Comparison of ENCODE assay signal across 9 cellular contexts in the genomic region with DNA sequence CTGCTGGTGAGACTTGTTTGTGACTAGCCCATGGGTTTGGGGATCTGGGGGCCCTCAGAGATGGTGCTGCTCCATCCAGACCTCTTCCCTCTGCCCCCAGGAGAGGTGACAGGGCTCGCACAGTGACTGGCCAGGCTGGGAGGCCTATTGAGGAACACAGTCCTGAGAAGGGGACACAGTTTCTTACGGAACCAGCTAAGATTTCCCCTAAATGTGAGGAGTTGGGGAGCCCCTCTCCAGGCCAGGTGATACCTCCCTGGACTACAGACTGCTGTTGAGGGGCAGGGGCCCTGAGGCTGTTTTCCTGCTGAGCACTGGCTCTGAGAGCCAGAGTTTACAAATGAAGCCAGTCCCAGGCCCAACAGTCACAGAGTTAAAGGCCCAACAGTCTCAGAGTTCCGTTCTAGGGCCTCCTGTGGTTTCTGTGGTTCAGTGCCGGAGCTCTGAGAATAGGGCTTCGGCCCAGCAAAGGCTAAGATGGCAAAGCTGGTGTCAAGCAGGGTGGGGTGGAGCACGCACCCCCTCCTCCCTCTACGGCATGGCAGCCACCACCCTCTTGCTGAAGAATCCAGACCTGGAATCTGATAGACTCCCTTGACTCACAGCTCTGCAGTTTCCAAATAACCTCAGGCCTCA. TPM values are rescaled to one million over a fixed set of nuclear protein-coding genes. Genes with fewer than 3 reads are reported as not detected.
DNase-seq lines count a peak whose midpoint lies in the region; ATAC-seq, FAIRE-seq and TF ChIP-seq lines count a peak whose summit lies in the region.
"Had no signal": no experiment of that assay in that cellular context is flagged by ENCODE, and none has a peak within 500 bp of the region (broad histone marks: within the 10 kb centered on the region; RNA-seq: fewer than 3 reads in every experiment).

No MANE protein-coding gene starts in this region.

- H3K27me3 Mint-ChIP-seq in activated CD8-positive, alpha-beta T cell treated with anti-CD3 and anti-CD28 coated beads for 36 hours, result no peaks in the 10 kb centered on the region
- no peaks in the 10 kb centered on the region for H3K27me3 Mint-ChIP-seq in natural killer cell treated with Interleukin-12 subunit alpha and Interleukin-12 subunit beta and Interleukin-15 and Interleukin-18, amount 100 ng/mL, for 72 hours

- no peak for TF ChIP-seq CTCF in activated CD8-positive, alpha-beta T cell treated with anti-CD3 and anti-CD28 coated beads for 36 hours (IDR thresholded peaks at IDR 0.05)

- H3K4me3 Mint-ChIP-seq in activated CD8-positive, alpha-beta T cell treated with anti-CD3 and anti-CD28 coated beads for 36 hours, result peak overlapping the region; percentile 81
- peak overlapping the region; percentile 90 for H3K4me3 Mint-ChIP-seq in natural killer cell treated with Interleukin-12 subunit alpha and Interleukin-12 subunit beta and Interleukin-15 and Interleukin-18, amount 100 ng/mL, for 72 hours

- H3K36me3 Mint-ChIP-seq in activated CD8-positive, alpha-beta T cell treated with anti-CD3 and anti-CD28 coated beads for 36 hours (ENCODE audit: low read depth), result peaks cover 28% of the 10 kb centered on the region
- H3K36me3 Mint-ChIP-seq in natural killer cell treated with Interleukin-12 subunit alpha and Interleukin-12 subunit beta and Interleukin-15 and Interleukin-18, amount 100 ng/mL, for 72 hours, result peaks cover 5% of the 10 kb centered on the region

- peaks cover 75% of the 10 kb centered on the region for H3K4me1 Mint-ChIP-seq in activated CD8-positive, alpha-beta T cell treated with anti-CD3 and anti-CD28 coated beads for 36 hours (ENCODE audit: low read depth)
- H3K4me1 Mint-ChIP-seq in natural killer cell treated with Interleukin-12 subunit alpha and Interleukin-12 subunit beta and Interleukin-15 and Interleukin-18, amount 100 ng/mL, for 72 hours (ENCODE audit: low read depth in 2 of 2), result peaks cover 78 to 79% of the 10 kb centered on the region in 2 donors

- intact Hi-C loops in activated CD8-positive, alpha-beta T cell treated with anti-CD3 and anti-CD28 coated beads for 36 hours (cut with micrococcal nuclease), result loop anchor here (2.0 kb wide), 1 partner anchor 24 kb away; no protein-coding TSS in a partner anchor
- intact Hi-C loops in cardiac septum (cut with DNase I), result no loop called here

- ATAC-seq in HG02798 (IDR thresholded peaks at IDR 0.05; ENCODE audit: poor library complexity, unreplicated experiment), result peak; percentile 32
- ATAC-seq in activated CD8-positive, alpha-beta T cell treated with anti-CD3 and anti-CD28 coated beads for 36 hours, result peak; percentile 11
- ATAC-seq in natural killer cell treated with Interleukin-12 subunit alpha and Interleukin-12 subunit beta and Interleukin-15 and Interleukin-18, amount 100 ng/mL, for 72 hours, result peak; percentile 60 to 62
- no peak for ATAC-seq in HG03039 (IDR thresholded peaks at IDR 0.05; ENCODE audit: unreplicated experiment)
- no peak for ATAC-seq in HG02642 (IDR thresholded peaks at IDR 0.05; ENCODE audit: poor library complexity, unreplicated experiment)

- POLR2A ChIA-PET in activated CD8-positive, alpha-beta T cell treated with anti-CD3 and anti-CD28 coated beads for 36 hours (lab: Charles Lee), result interaction anchor here (0.8 to 2.3 kb wide), 10 partner anchors 9 to 50 kb away, joined by 3 to 8 read pairs (median 4); no protein-coding TSS in a partner anchor

- peak; percentile 94 for FAIRE-seq in GM12891 (lab: Jason Lieb, UNC)

- H3K9me3 Mint-ChIP-seq in activated CD8-positive, alpha-beta T cell treated with anti-CD3 and anti-CD28 coated beads for 36 hours, result no peaks in the 10 kb centered on the region
- no peaks in the 10 kb centered on the region for H3K9me3 Mint-ChIP-seq in natural killer cell treated with Interleukin-12 subunit alpha and Interleukin-12 subunit beta and Interleukin-15 and Interleukin-18, amount 100 ng/mL, for 72 hours

- DNase-seq in GM12891 (ENCODE audit: insufficient read length, low spot score), result peak; percentile 50
- DNase-seq in activated CD8-positive, alpha-beta T cell treated with anti-CD3 and anti-CD28 coated beads for 36 hours, result peak; percentile 78
- peak; percentile 81 for DNase-seq in natural killer cell treated with Interleukin-12 subunit alpha and Interleukin-12 subunit beta and Interleukin-15 and Interleukin-18, amount 100 ng/mL, for 72 hours (ENCODE audit: low spot score)
- no peak for DNase-seq in RPMI8226
- DNase-seq in cardiac septum (ENCODE audit: low spot score), result no peak
- DNase-seq: right lobe of liver had no signal

- TF ChIP-seq POLR2A in GM12891 (IDR thresholded peaks at IDR 0.05; ENCODE audit: low read depth, low read length), result no peak

- peak overlapping the region; percentile 94 for H3K27ac Mint-ChIP-seq in activated CD8-positive, alpha-beta T cell treated with anti-CD3 and anti-CD28 coated beads for 36 hours
- H3K27ac Mint-ChIP-seq in natural killer cell treated with Interleukin-12 subunit alpha and Interleukin-12 subunit beta and Interleukin-15 and Interleukin-18, amount 100 ng/mL, for 72 hours, result peak overlapping the region; percentile 85 to 97

- CTCF ChIA-PET in activated CD8-positive, alpha-beta T cell treated with anti-CD3 and anti-CD28 coated beads for 36 hours (lab: Charles Lee), result interaction anchor here (1.0 to 1.7 kb wide), 3 partner anchors 9 to 73 kb away, joined by 3 to 7 read pairs (median 7); no protein-coding TSS in a partner anchor

TF ChIP-seq in GM12891, 5 proteins besides CTCF, POLR2A, EP300 and RAD21:
- TF ChIP-seq PAX5 (IDR thresholded peaks at IDR 0.05; ENCODE audit: insufficient read depth, low read length, severe bottlenecking) (no peak), POU2F2 (IDR thresholded peaks at IDR 0.05; ENCODE audit: low read depth, low read length) (0 out of 2 replicates have a peak, but pooled peaks have one; percentile 12)
TF ChIP-seq in GM12891: peak in this region for 1.

RNA-seq across cellular contexts. Expression of gene SEMA4D, which starts 1.1 kb away (rescaled TPM):
- 42.2 TPM for polyA plus RNA-seq in GM12891 (2012; ENCODE audit: low read depth, missing spikeins)
- total RNA-seq in activated CD8-positive, alpha-beta T cell treated with anti-CD3 and anti-CD28 coated beads for 36 hours, result 100 to 1,000 TPM; 290 to 317 TPM
- 100 to 1,000 TPM; 169 to 237 TPM for total RNA-seq in natural killer cell treated with Interleukin-12 subunit alpha and Interleukin-12 subunit beta and Interleukin-15 and Interleukin-18, amount 100 ng/mL, for 72 hours
- total RNA-seq in cardiac septum, result 21.4 TPM

Comparison
In these comparisons a context has a peak if more than half of its experiments do, and no peak if none do; other contexts are left out.
1. DNase-seq: peak in GM12891 (single experiment), activated CD8-positive, alpha-beta T cell treated with anti-CD3 and anti-CD28 coated beads for 36 hours (single experiment) and natural killer cell treated with Interleukin-12 subunit alpha and Interleukin-12 subunit beta and Interleukin-15 and Interleukin-18, amount 100 ng/mL, for 72 hours (single experiment); none in RPMI8226 (single experiment) and cardiac septum (single experiment).
2. ATAC-seq: peak in HG02798 (single experiment), activated CD8-positive, alpha-beta T cell treated with anti-CD3 and anti-CD28 coated beads for 36 hours (single experiment) and natural killer cell treated with Interleukin-12 subunit alpha and Interleukin-12 subunit beta and Interleukin-15 and Interleukin-18, amount 100 ng/mL, for 72 hours (2 of 2); none in HG03039 (single experiment) and HG02642 (single experiment).